ENCODE assay signal across 17 cellular contexts in genomic region chr19:57441979-57442752, GRCh38. TPM values are rescaled to one million over a fixed set of nuclear protein-coding genes. Genes with fewer than 3 reads are reported as not detected.
A peak's percentile ranks its signal among the peaks of the same experiment; 100 is the strongest.
DNase-seq lines count a peak whose midpoint lies in the region; ATAC-seq, FAIRE-seq and TF ChIP-seq lines count a peak whose summit lies in the region.
"Had no signal": no experiment of that assay in that cellular context is flagged by ENCODE, and none has a peak within 500 bp of the region (broad histone marks: within the 10 kb centered on the region; RNA-seq: fewer than 3 reads in every experiment).

No MANE protein-coding gene starts in this region.

- H3K27me3 Mint-ChIP-seq in neural crest cell (ENCODE audit: low read depth): no peaks in the 10 kb centered on the region
- no peaks in the 10 kb centered on the region for H3K27me3 Mint-ChIP-seq in natural killer cell treated with Interleukin-12 subunit alpha and Interleukin-12 subunit beta and Interleukin-15 and Interleukin-18, amount 100 ng/mL, for 72 hours
- H3K27me3 Mint-ChIP-seq: CD8-positive, alpha-beta memory T cell had no signal

- WGBS in K562 (ENCODE audit: insufficient coverage, low coverage, missing lambda C conversion rate): 60% methylated on average over 6 of the region's 7 CpGs

- no peak overlapping the region for H3K4me2 ChIP-seq in K562 (ENCODE audit: insufficient read depth, low read length)
- H3K4me2 ChIP-seq: BLaER1, GM23338 had no signal

- H3K4me3 ChIP-seq in right atrium auricular region (no peak overlapping the region), K562 (no peak overlapping the region)
- H3K4me3 ChIP-seq: BLaER1, GM23338 had no signal

- DNase-seq in Right ventricle myocardium inferior (ENCODE audit: missing footprints) (no peak), right atrium auricular region (ENCODE audit: low spot score) (no peak), K562 (ENCODE audit: extremely low read depth in 1 of 4, low spot score in 3 of 4) (peak in 2 of 4 experiments; percentile 11 to 14), left ventricle myocardium superior (no peak), neural crest cell (ENCODE audit: low read depth, low spot score) (no peak), HTR-8/SVneo (ENCODE audit: insufficient read length, low spot score) (no peak)
- DNase-seq in natural killer cell treated with Interleukin-12 subunit alpha and Interleukin-12 subunit beta and Interleukin-15 and Interleukin-18, amount 100 ng/mL, for 72 hours (ENCODE audit: low spot score): no peak
- DNase-seq: 8988T; AML-193; Caco-2; CD8-positive, alpha-beta memory T cell; DND-41; GDM1; H7 had no signal

- H3K4me1 ChIP-seq in right atrium auricular region (no peaks in the 10 kb centered on the region), K562 (replicated peaks in 1 of 2; ENCODE audit: control insufficient read depth in 2 of 2, insufficient read depth in 2 of 2, low read length in 2 of 2) (no peaks in the 10 kb centered on the region; a peak in 1 of 5 replicates)
- H3K4me1 ChIP-seq: Caco-2 had no signal

- ATAC-seq in Right ventricle myocardium inferior (peak; percentile 60), K562 (no peak), left ventricle myocardium superior (peak; percentile 85)
- ATAC-seq in natural killer cell treated with Interleukin-12 subunit alpha and Interleukin-12 subunit beta and Interleukin-15 and Interleukin-18, amount 100 ng/mL, for 72 hours: no peak
- ATAC-seq: GM23338 had no signal

- in situ Hi-C loops in K562 (cut with MboI): no loop called here

- no peaks in the 10 kb centered on the region for H3K9me1 ChIP-seq in K562 (ENCODE audit: control insufficient read depth, insufficient read depth, low read length)

- no peak for TF ChIP-seq RAD21 in K562 (CRISPR knock-in tag; conservative IDR thresholded peaks at IDR 0.05 in 1 of 2, IDR thresholded peaks at IDR 0.05 in 1 of 2)

- no peak overlapping the region for H2AFZ ChIP-seq in K562 (ENCODE audit: low read depth, low read length)
- H2AFZ ChIP-seq: GM23338 had no signal

- FAIRE-seq in K562 (lab: Jason Lieb, UNC): no peak
- no peak for FAIRE-seq in HTR-8/SVneo (lab: Jason Lieb, UNC)
- FAIRE-seq: GM12892 had no signal

- no peak overlapping the region for H3K9ac ChIP-seq in K562 (ENCODE audit: insufficient read depth in 1 of 2, low read depth in 2 of 2, low read length in 2 of 2)
- H3K9ac ChIP-seq: BLaER1 had no signal

- H3K36me3 ChIP-seq in right atrium auricular region (peaks cover 9% of the 10 kb centered on the region), K562 (ENCODE audit: control insufficient read depth, insufficient read depth, low read length) (peaks cover 43% of the 10 kb centered on the region)

- peaks cover 44% of the 10 kb centered on the region for H3K79me2 ChIP-seq in K562 (ENCODE audit: control insufficient read depth, insufficient read depth, low read length)

- intact Hi-C loops in Right ventricle myocardium inferior (cut with DNase I) (no loop called here), K562 (cut with micrococcal nuclease) (no loop called here), left ventricle myocardium superior (cut with micrococcal nuclease) (no loop called here)

- no peak overlapping the region for H3K27ac Mint-ChIP-seq in neural crest cell (ENCODE audit: unreplicated experiment)
- H3K27ac Mint-ChIP-seq in natural killer cell treated with Interleukin-12 subunit alpha and Interleukin-12 subunit beta and Interleukin-15 and Interleukin-18, amount 100 ng/mL, for 72 hours: no peak overlapping the region
- H3K27ac Mint-ChIP-seq: GM23338 had no signal

- CTCF ChIA-PET in K562 (lab: Yijun Ruan, JAX; ENCODE audit: low intra/inter-chr PET ratio): no interaction called here

- no peak overlapping the region for H3K27ac ChIP-seq in right atrium auricular region
- no peak overlapping the region for H3K27ac ChIP-seq in K562 (ENCODE audit: extremely low read depth, low read depth, low read length)
- H3K27ac ChIP-seq: BLaER1 had no signal

- peaks cover 9% of the 10 kb centered on the region for H3K9me3 Mint-ChIP-seq in neural crest cell
- H3K9me3 Mint-ChIP-seq in natural killer cell treated with Interleukin-12 subunit alpha and Interleukin-12 subunit beta and Interleukin-15 and Interleukin-18, amount 100 ng/mL, for 72 hours: peaks cover 26% of the 10 kb centered on the region
- H3K9me3 Mint-ChIP-seq: GM23338 had no signal

- H3K27me3 ChIP-seq in right atrium auricular region (no peaks in the 10 kb centered on the region), K562 (ENCODE audit: control insufficient read depth in 2 of 2, insufficient read depth in 2 of 2, low read length in 2 of 2) (no peaks in the 10 kb centered on the region)
- H3K27me3 ChIP-seq: BLaER1 had no signal

- no peak for TF ChIP-seq POLR2A in K562 (conservative IDR thresholded peaks at IDR 0.05)

- POLR2A ChIA-PET in K562 (lab: Yijun Ruan, JAX): no interaction called here

- peaks cover 0 to 19% of the 10 kb centered on the region in 2 donors for H3K9me3 ChIP-seq in right atrium auricular region
- peaks cover 12% of the 10 kb centered on the region for H3K9me3 ChIP-seq in K562 (replicated peaks; ENCODE audit: control insufficient read depth, insufficient read depth, low read depth, low read length)
- H3K9me3 ChIP-seq: Caco-2 had no signal

- no peaks in the 10 kb centered on the region for H4K20me1 ChIP-seq in K562 (replicated peaks; ENCODE audit: control insufficient read depth, insufficient read depth, low read length)

- BruUV-seq in K562 (replicated peaks; lab: Mats Ljungman, UMichigan): no TSS peak

- peaks cover 6% of the 10 kb centered on the region for H3K4me1 Mint-ChIP-seq in neural crest cell
- H3K4me1 Mint-ChIP-seq in natural killer cell treated with Interleukin-12 subunit alpha and Interleukin-12 subunit beta and Interleukin-15 and Interleukin-18, amount 100 ng/mL, for 72 hours (ENCODE audit: low read depth in 2 of 2): peaks cover 0 to 13% of the 10 kb centered on the region in 2 donors
- H3K4me1 Mint-ChIP-seq: GM23338 had no signal

- no peak for TF ChIP-seq CTCF in right atrium auricular region (IDR thresholded peaks at IDR 0.05)
- TF ChIP-seq CTCF in K562 (IDR thresholded peaks at IDR 0.05 in 2 of 3, conservative IDR thresholded peaks at IDR 0.05 in 1 of 3; ENCODE audit: insufficient read depth in 2 of 3, low read depth in 1 of 3, low read length in 3 of 3): no peak
- no peak for TF ChIP-seq CTCF in neural crest cell (conservative IDR thresholded peaks at IDR 0.05)

- TF ChIP-seq EP300 in K562 (IDR thresholded peaks at IDR 0.05; ENCODE audit: low read length): no peak

- H3K4me3 Mint-ChIP-seq in neural crest cell: peak overlapping the region; percentile 24
- no peak overlapping the region for H3K4me3 Mint-ChIP-seq in natural killer cell treated with Interleukin-12 subunit alpha and Interleukin-12 subunit beta and Interleukin-15 and Interleukin-18, amount 100 ng/mL, for 72 hours
- H3K4me3 Mint-ChIP-seq: GM23338 had no signal

- H3K36me3 Mint-ChIP-seq in neural crest cell (ENCODE audit: low read depth): peaks cover 69% of the 10 kb centered on the region
- H3K36me3 Mint-ChIP-seq in natural killer cell treated with Interleukin-12 subunit alpha and Interleukin-12 subunit beta and Interleukin-15 and Interleukin-18, amount 100 ng/mL, for 72 hours: peaks cover 68% of the 10 kb centered on the region

RNA-seq across cellular contexts. Expression of gene ZNF749, which starts 7.0 kb away (rescaled TPM):
- 3.2 TPM for total RNA-seq in Right ventricle myocardium inferior
- total RNA-seq in right atrium auricular region: 1 to 10 TPM; 1.1 to 3.5 TPM
- total RNA-seq in K562 (2011; cell fraction: chromatin; rRNA removed; ENCODE audit: low replicate concordance): 35.8 and 47.2 TPM in 2 replicates
- total RNA-seq in K562 (2011; cell fraction: nucleolus; rRNA removed): 32.0 and 34.6 TPM in 2 replicates
- 40.3 and 59.6 TPM in 2 replicates for total RNA-seq in K562 (2011; cell fraction: nucleoplasm; rRNA removed)
- total RNA-seq in K562 (2014; rRNA removed): 13.7 and 20.1 TPM in 2 replicates
- total RNA-seq in K562 (2014; rRNA removed; fragmentation: Illumina TruSeq; extraction: Trizol): 14.8 and 15.6 TPM in 2 replicates
- total RNA-seq in K562 (2015; rRNA removed; fragmentation: Illumina TruSeq; extraction: Trizol): 13.8 and 15.0 TPM in 2 replicates
- total RNA-seq in K562 (2021): 16.3 and 19.2 TPM in 2 replicates
- 28.8 and 33.2 TPM in 2 replicates for polyA plus RNA-seq in K562 (2011; rRNA removed)
- polyA plus RNA-seq in K562 (2011; cell fraction: cytosol; rRNA removed): 17.3 and 25.2 TPM in 2 replicates
- 17.6 and 22.5 TPM in 2 replicates for polyA plus RNA-seq in K562 (2011; cell fraction: nucleus; rRNA removed)
- polyA plus RNA-seq in K562 (2012): 9.6 and 16.0 TPM in 2 replicates
- polyA plus RNA-seq in K562 (2014; fragmentation: Illumina TruSeq; extraction: Trizol): 13.7 and 17.5 TPM in 2 replicates
- polyA plus RNA-seq in K562 (2014; fragmentation: Nextera tagmentation; extraction: Ambion mirVana): 1 to 10 TPM; 5.3 to 7.8 TPM
- 19.4 and 24.2 TPM in 2 replicates for polyA plus RNA-seq in K562 (2014; rRNA removed)
- polyA minus RNA-seq in K562 (2011; rRNA and poly(A)+ RNA removed): 21.5 and 27.8 TPM in 2 replicates
- polyA minus RNA-seq in K562 (2011; cell fraction: cytosol; rRNA and poly(A)+ RNA removed): 11.6 and 13.2 TPM in 2 replicates
- polyA minus RNA-seq in K562 (2011; cell fraction: nucleus; rRNA and poly(A)+ RNA removed): 11.6 and 17.9 TPM in 2 replicates
- 3.3 TPM for total RNA-seq in left ventricle myocardium superior
- total RNA-seq in neural crest cell: 26.1 and 26.3 TPM in 2 replicates
- total RNA-seq in natural killer cell treated with Interleukin-12 subunit alpha and Interleukin-12 subunit beta and Interleukin-15 and Interleukin-18, amount 100 ng/mL, for 72 hours: 10 to 100 TPM; 11.5 to 21.7 TPM

RNA-seq across cellular contexts. Expression of gene VN1R1, which starts 14.8 kb away (rescaled TPM):
- total RNA-seq in Right ventricle myocardium inferior (3.3 TPM), right atrium auricular region (1 to 10 TPM; 2.0 to 2.9 TPM), K562 (2014; rRNA removed) (0.14 TPM in 1 of 2 replicates, not detected in the other), K562 (2014; rRNA removed; fragmentation: Illumina TruSeq; extraction: Trizol) (0.07 TPM in 1 of 2 replicates, not detected in the other), K562 (2015; rRNA removed; fragmentation: Illumina TruSeq; extraction: Trizol) (not detected in 2 replicates), K562 (2021) (not detected in 2 replicates), left ventricle myocardium superior (4.1 TPM), neural crest cell (0.72 and 0.82 TPM in 2 replicates)
- total RNA-seq in K562 (2011; cell fraction: chromatin; rRNA removed; ENCODE audit: low replicate concordance): 0.23 and 0.35 TPM in 2 replicates
- 0.13 and 0.33 TPM in 2 replicates for total RNA-seq in K562 (2011; cell fraction: nucleolus; rRNA removed)
- total RNA-seq in K562 (2011; cell fraction: nucleoplasm; rRNA removed): 0.46 and 0.51 TPM in 2 replicates
- polyA plus RNA-seq in K562 (2011; rRNA removed) (0.10 and 0.11 TPM in 2 replicates), K562 (2014; fragmentation: Illumina TruSeq; extraction: Trizol) (not detected in 2 replicates), K562 (2014; fragmentation: Nextera tagmentation; extraction: Ambion mirVana) (under 1 TPM; 0.08 to 0.10 TPM), K562 (2014; rRNA removed) (0.04 TPM in 1 of 2 replicates, not detected in the other)
- 0.03 TPM in 1 of 2 replicates, not detected in the other for polyA plus RNA-seq in K562 (2011; cell fraction: cytosol; rRNA removed)
- 0.04 and 0.07 TPM in 2 replicates for polyA plus RNA-seq in K562 (2011; cell fraction: nucleus; rRNA removed)
- polyA plus RNA-seq in K562 (2012): 0.05 and 0.21 TPM in 2 replicates
- polyA minus RNA-seq in K562 (2011; rRNA and poly(A)+ RNA removed): 0.11 TPM in 1 of 2 replicates, not detected in the other
- not detected in 2 replicates for polyA minus RNA-seq in K562 (2011; cell fraction: cytosol; rRNA and poly(A)+ RNA removed)
- polyA minus RNA-seq in K562 (2011; cell fraction: nucleus; rRNA and poly(A)+ RNA removed): not detected in 2 replicates
- under 1 TPM in 1 of 2 donors, not detected in 1; 0.21 TPM for total RNA-seq in natural killer cell treated with Interleukin-12 subunit alpha and Interleukin-12 subunit beta and Interleukin-15 and Interleukin-18, amount 100 ng/mL, for 72 hours
- total RNA-seq: H7 had no signal
- polyA plus RNA-seq: CD8-positive, alpha-beta memory T cell had no signal

RNA-seq across cellular contexts. Expression of gene ZNF17, which starts 31.2 kb away (rescaled TPM):
- total RNA-seq in Right ventricle myocardium inferior (9.4 TPM), right atrium auricular region (1 to 10 TPM; 5.6 to 8.4 TPM), K562 (2014; rRNA removed) (7.7 and 8.0 TPM in 2 replicates), K562 (2014; rRNA removed; fragmentation: Illumina TruSeq; extraction: Trizol) (8.6 and 8.9 TPM in 2 replicates), K562 (2015; rRNA removed; fragmentation: Illumina TruSeq; extraction: Trizol) (6.5 and 6.9 TPM in 2 replicates), K562 (2021) (8.3 and 8.6 TPM in 2 replicates), left ventricle myocardium superior (8.8 TPM), neural crest cell (9.2 and 11.3 TPM in 2 replicates)
- total RNA-seq in K562 (2011; cell fraction: chromatin; rRNA removed; ENCODE audit: low replicate concordance): 28.0 and 43.1 TPM in 2 replicates
- 27.4 and 42.0 TPM in 2 replicates for total RNA-seq in K562 (2011; cell fraction: nucleolus; rRNA removed)
- 33.1 and 35.2 TPM in 2 replicates for total RNA-seq in K562 (2011; cell fraction: nucleoplasm; rRNA removed)
- polyA plus RNA-seq in K562 (2011; rRNA removed) (6.9 and 7.3 TPM in 2 replicates), K562 (2014; fragmentation: Illumina TruSeq; extraction: Trizol) (5.8 and 6.0 TPM in 2 replicates), K562 (2014; fragmentation: Nextera tagmentation; extraction: Ambion mirVana) (1 to 10 TPM; 5.3 to 6.1 TPM), K562 (2014; rRNA removed) (3.1 and 5.8 TPM in 2 replicates)
- polyA plus RNA-seq in K562 (2011; cell fraction: cytosol; rRNA removed): 1.8 and 3.0 TPM in 2 replicates
- 10.3 and 14.2 TPM in 2 replicates for polyA plus RNA-seq in K562 (2011; cell fraction: nucleus; rRNA removed)
- polyA plus RNA-seq in K562 (2012): 3.0 and 3.4 TPM in 2 replicates
- polyA minus RNA-seq in K562 (2011; rRNA and poly(A)+ RNA removed): 16.8 and 21.7 TPM in 2 replicates
- 4.3 and 6.3 TPM in 2 replicates for polyA minus RNA-seq in K562 (2011; cell fraction: cytosol; rRNA and poly(A)+ RNA removed)
- polyA minus RNA-seq in K562 (2011; cell fraction: nucleus; rRNA and poly(A)+ RNA removed): 22.3 and 38.7 TPM in 2 replicates
- 10 to 100 TPM; 10.6 to 11.1 TPM for total RNA-seq in natural killer cell treated with Interleukin-12 subunit alpha and Interleukin-12 subunit beta and Interleukin-15 and Interleukin-18, amount 100 ng/mL, for 72 hours

RNA-seq across cellular contexts. Expression of gene ZNF772, which starts 35.2 kb away (rescaled TPM):
- total RNA-seq in Right ventricle myocardium inferior (18.3 TPM), right atrium auricular region (10 to 100 TPM; 14.9 to 17.3 TPM), K562 (2014; rRNA removed) (0.98 and 1.6 TPM in 2 replicates), K562 (2014; rRNA removed; fragmentation: Illumina TruSeq; extraction: Trizol) (1.3 and 2.0 TPM in 2 replicates), K562 (2015; rRNA removed; fragmentation: Illumina TruSeq; extraction: Trizol) (1.1 and 1.4 TPM in 2 replicates), K562 (2021) (1.2 and 1.3 TPM in 2 replicates), left ventricle myocardium superior (24.0 TPM), neural crest cell (14.6 and 14.9 TPM in 2 replicates)
- total RNA-seq in K562 (2011; cell fraction: chromatin; rRNA removed; ENCODE audit: low replicate concordance): 4.5 and 6.0 TPM in 2 replicates
- 3.9 and 5.3 TPM in 2 replicates for total RNA-seq in K562 (2011; cell fraction: nucleolus; rRNA removed)
- total RNA-seq in K562 (2011; cell fraction: nucleoplasm; rRNA removed): 5.0 and 5.3 TPM in 2 replicates
- polyA plus RNA-seq in K562 (2011; rRNA removed) (0.70 and 1.9 TPM in 2 replicates), K562 (2014; fragmentation: Illumina TruSeq; extraction: Trizol) (0.77 and 1.1 TPM in 2 replicates), K562 (2014; fragmentation: Nextera tagmentation; extraction: Ambion mirVana) (under 1 TPM; 0.13 to 0.21 TPM), K562 (2014; rRNA removed) (0.28 and 0.51 TPM in 2 replicates)
- 0.71 and 0.89 TPM in 2 replicates for polyA plus RNA-seq in K562 (2011; cell fraction: cytosol; rRNA removed)
- 0.88 and 1.6 TPM in 2 replicates for polyA plus RNA-seq in K562 (2011; cell fraction: nucleus; rRNA removed)
- 0.62 and 0.73 TPM in 2 replicates for polyA plus RNA-seq in K562 (2012)
- polyA minus RNA-seq in K562 (2011; rRNA and poly(A)+ RNA removed): 1.8 and 4.8 TPM in 2 replicates
- 0.46 and 1.5 TPM in 2 replicates for polyA minus RNA-seq in K562 (2011; cell fraction: cytosol; rRNA and poly(A)+ RNA removed)
- 2.1 and 4.8 TPM in 2 replicates for polyA minus RNA-seq in K562 (2011; cell fraction: nucleus; rRNA and poly(A)+ RNA removed)
- 1 to 10 TPM; 3.4 to 6.8 TPM for total RNA-seq in natural killer cell treated with Interleukin-12 subunit alpha and Interleukin-12 subunit beta and Interleukin-15 and Interleukin-18, amount 100 ng/mL, for 72 hours

RNA-seq across cellular contexts. Expression of gene ZNF419, which starts 45.4 kb away (rescaled TPM):
- total RNA-seq in Right ventricle myocardium inferior (6.8 TPM), right atrium auricular region (1 to 10 TPM; 4.9 to 7.2 TPM), K562 (2014; rRNA removed) (1.4 and 1.6 TPM in 2 replicates), K562 (2014; rRNA removed; fragmentation: Illumina TruSeq; extraction: Trizol) (1.8 and 2.3 TPM in 2 replicates), K562 (2015; rRNA removed; fragmentation: Illumina TruSeq; extraction: Trizol) (1.2 and 1.3 TPM in 2 replicates), K562 (2021) (1.5 TPM in 2 replicates), left ventricle myocardium superior (9.1 TPM), neural crest cell (17.0 and 17.2 TPM in 2 replicates)
- total RNA-seq in K562 (2011; cell fraction: chromatin; rRNA removed; ENCODE audit: low replicate concordance): 7.7 and 13.6 TPM in 2 replicates
- 7.6 and 8.3 TPM in 2 replicates for total RNA-seq in K562 (2011; cell fraction: nucleolus; rRNA removed)
- total RNA-seq in K562 (2011; cell fraction: nucleoplasm; rRNA removed): 9.8 and 12.7 TPM in 2 replicates
- polyA plus RNA-seq in K562 (2011; rRNA removed) (1.7 and 5.4 TPM in 2 replicates), K562 (2014; fragmentation: Illumina TruSeq; extraction: Trizol) (1.3 TPM in 2 replicates), K562 (2014; fragmentation: Nextera tagmentation; extraction: Ambion mirVana) (under 1 TPM; 0.07 to 0.50 TPM), K562 (2014; rRNA removed) (1.3 and 2.2 TPM in 2 replicates)
- 1.8 and 3.0 TPM in 2 replicates for polyA plus RNA-seq in K562 (2011; cell fraction: cytosol; rRNA removed)
- polyA plus RNA-seq in K562 (2011; cell fraction: nucleus; rRNA removed): 5.5 and 15.2 TPM in 2 replicates
- polyA plus RNA-seq in K562 (2012): 0.99 and 1.8 TPM in 2 replicates
- 1.6 and 3.5 TPM in 2 replicates for polyA minus RNA-seq in K562 (2011; rRNA and poly(A)+ RNA removed)
- polyA minus RNA-seq in K562 (2011; cell fraction: cytosol; rRNA and poly(A)+ RNA removed): 1.2 TPM in 1 of 2 replicates, not detected in the other
- 3.4 and 6.3 TPM in 2 replicates for polyA minus RNA-seq in K562 (2011; cell fraction: nucleus; rRNA and poly(A)+ RNA removed)
- total RNA-seq in natural killer cell treated with Interleukin-12 subunit alpha and Interleukin-12 subunit beta and Interleukin-15 and Interleukin-18, amount 100 ng/mL, for 72 hours: 1 to 10 TPM; 6.7 to 7.2 TPM

Comparison
In these comparisons a context has a peak if more than half of its experiments do, and no peak if none do; other contexts are left out.
1. ATAC-seq: peak in Right ventricle myocardium inferior (single experiment) and left ventricle myocardium superior (single experiment); none in K562 (single experiment) and natural killer cell treated with Interleukin-12 subunit alpha and Interleukin-12 subunit beta and Interleukin-15 and Interleukin-18, amount 100 ng/mL, for 72 hours (0 of 2).